In genomic region chr18:28080876-28081300, GRCh38 we compare ENCODE assay signal across 19 cellular contexts.
DNase-seq lines count a peak whose midpoint lies in the region; ATAC-seq and TF ChIP-seq lines count a peak whose summit lies in the region.
"Had no signal": no experiment of that assay in that cellular context is flagged by ENCODE, and none has a peak within 500 bp of the region (broad histone marks: within the 10 kb centered on the region; RNA-seq: fewer than 3 reads in every experiment).

No MANE protein-coding gene starts in this region.

- H3K27me3 Mint-ChIP-seq in CD8-positive, alpha-beta memory T cell: peaks cover 0 to 2% of the 10 kb centered on the region in 2 donors

- peaks cover 0 to 16% (median 3%) of the 10 kb centered on the region in 5 donors for H3K9me3 Mint-ChIP-seq in CD8-positive, alpha-beta memory T cell

- H3K4me1 ChIP-seq in SK-N-SH (ENCODE audit: control insufficient read depth in 1 of 2, insufficient read depth in 2 of 2, low read depth in 1 of 2, low read length in 1 of 2): peaks cover 0 to 22% of the 10 kb centered on the region in 2 experiments
- H3K4me1 ChIP-seq in CD8-positive, alpha-beta memory T cell (ENCODE audit: insufficient read depth, low read length): no peaks in the 10 kb centered on the region

- TF ChIP-seq EP300 in SK-N-SH (IDR thresholded peaks at IDR 0.05; ENCODE audit: borderline replicate concordance in 1 of 2, low read depth in 1 of 2, low read length in 1 of 2): no peak

- WGBS in SK-N-SH (ENCODE audit: low lambda C conversion rate): 89% methylated on average over 1 of the region's 1 CpG

- no peaks in the 10 kb centered on the region for H3K9me2 ChIP-seq in SK-N-SH

- H3K36me3 ChIP-seq in SK-N-SH (replicated peaks in 1 of 2; ENCODE audit: control insufficient read depth in 1 of 2, insufficient read depth in 2 of 2, low read length in 1 of 2): peaks cover 0 to 9% of the 10 kb centered on the region in 2 experiments
- H3K36me3 ChIP-seq in CD8-positive, alpha-beta memory T cell (ENCODE audit: insufficient read depth, low read length): no peaks in the 10 kb centered on the region
- H3K36me3 ChIP-seq: neutrophil, thoracic aorta had no signal

- peaks cover 28% of the 10 kb centered on the region for H4K20me1 ChIP-seq in SK-N-SH (ENCODE audit: insufficient read depth)

- POLR2A ChIA-PET in SK-N-SH (lab: Yijun Ruan, JAX): no interaction called here
- POLR2A ChIA-PET in CD8-positive, alpha-beta memory T cell (lab: Charles Lee): no interaction called here

- H3K4me2 ChIP-seq in SK-N-SH: no peak overlapping the region

- H3K36me3 Mint-ChIP-seq in CD8-positive, alpha-beta memory T cell: no peaks in the 10 kb centered on the region

- no peak overlapping the region for H3K4me3 Mint-ChIP-seq in CD8-positive, alpha-beta memory T cell

- peaks cover 100% of the 10 kb centered on the region for H3K79me2 ChIP-seq in SK-N-SH (ENCODE audit: insufficient read depth)

- no peak overlapping the region for H2AFZ ChIP-seq in SK-N-SH (ENCODE audit: low read depth)

- H3K27ac ChIP-seq in SK-N-SH (ENCODE audit: low read depth in 2 of 2, low read length in 1 of 2): no peak overlapping the region
- no peak overlapping the region for H3K27ac ChIP-seq in CD8-positive, alpha-beta memory T cell (ENCODE audit: low read depth, low read length)
- H3K27ac ChIP-seq: neutrophil, thoracic aorta had no signal

- H3F3A ChIP-seq in SK-N-SH (replicated peaks; ENCODE audit: insufficient read depth): peaks cover 24% of the 10 kb centered on the region

- H3K27me3 ChIP-seq in SK-N-SH (ENCODE audit: insufficient read depth): no peaks in the 10 kb centered on the region
- no peaks in the 10 kb centered on the region for H3K27me3 ChIP-seq in CD8-positive, alpha-beta memory T cell (ENCODE audit: insufficient read depth, low read length, poor library complexity, severe bottlenecking)
- H3K27me3 ChIP-seq: neutrophil had no signal

- CTCF ChIA-PET in SK-N-SH (lab: Yijun Ruan, JAX): interaction anchor here (0.7 to 1.7 kb wide), 4 partner anchors 13 to 848 kb away, joined by 3 to 6 read pairs (median 3); no protein-coding TSS in a partner anchor
- CTCF ChIA-PET in CD8-positive, alpha-beta memory T cell (lab: Charles Lee): no interaction called here

- no peak overlapping the region for H3K9ac ChIP-seq in SK-N-SH

- H3K4me1 Mint-ChIP-seq in CD8-positive, alpha-beta memory T cell: no peaks in the 10 kb centered on the region

- TF ChIP-seq RAD21 in SK-N-SH (IDR thresholded peaks at IDR 0.05; ENCODE audit: low read length): no peak

- no peaks in the 10 kb centered on the region for H3K9me3 ChIP-seq in SK-N-SH
- H3K9me3 ChIP-seq in CD8-positive, alpha-beta memory T cell (ENCODE audit: low read length): no peaks in the 10 kb centered on the region
- H3K9me3 ChIP-seq: mucosa of descending colon, neutrophil, thoracic aorta had no signal

- H3K27ac Mint-ChIP-seq in CD8-positive, alpha-beta memory T cell: no peak overlapping the region

- ATAC-seq in SK-N-SH treated with all-trans-retinoic acid at 6 μM for 48 hours (peak; percentile 13), GM21529 (IDR thresholded peaks at IDR 0.05; ENCODE audit: unreplicated experiment) (no peak)
- ATAC-seq: left colon, mucosa of descending colon had no signal

- DNase-seq in SK-N-SH (no peak), fibroblast of villous mesenchyme (ENCODE audit: low read depth) (peak; percentile 34), renal cortical epithelial cell (ENCODE audit: low read depth) (peak; percentile 78), NCI-H345 treated with DMSO at 0.1 percent for 48 hours (lab: John Stamatoyannopoulos, UW; ENCODE audit: unreplicated experiment) (no peak)
- peak; percentile 1 for DNase-seq in Jurkat, Clone E6-1 (ENCODE audit: low read depth, low spot score)
- DNase-seq in CD8-positive, alpha-beta memory T cell: no peak
- DNase-seq: 8988T; activated CD4-positive, alpha-beta T cell treated with anti-CD3 and anti-CD28 coated beads for 4 hours; hypothalamus; left colon; mucosa of descending colon; NCI-H1417 treated with DMSO at 0.1 percent for 48 hours; NCI-H2171 treated with DMSO at 0.1 percent for 48 hours; NCI-H748 treated with DMSO at 0.1 percent for 48 hours; retina had no signal

- H3K4me3 ChIP-seq in SK-N-SH (ENCODE audit: low read depth in 2 of 2, low read length in 1 of 2) (no peak overlapping the region), fibroblast of villous mesenchyme (ENCODE audit: low read depth, low read length) (no peak overlapping the region)
- H3K4me3 ChIP-seq in Jurkat, Clone E6-1 (ENCODE audit: low read length): no peak overlapping the region
- H3K4me3 ChIP-seq in CD8-positive, alpha-beta memory T cell (ENCODE audit: low read length): no peak overlapping the region
- H3K4me3 ChIP-seq: mucosa of descending colon, thoracic aorta had no signal

- no peak for TF ChIP-seq CTCF in SK-N-SH (IDR thresholded peaks at IDR 0.05)
- no peak for TF ChIP-seq CTCF in fibroblast of villous mesenchyme (IDR thresholded peaks at IDR 0.05; ENCODE audit: insufficient read depth, low read depth, low read length)

TF ChIP-seq in SK-N-SH treated with all-trans-retinoic acid at 6 μM for 48 hours, 23 proteins besides CTCF, POLR2A, EP300 and RAD21 (continues in another document):
- TF ChIP-seq CSDC2 (CRISPR knock-in tag; IDR thresholded peaks at IDR 0.05) (no peak), CREB5 (CRISPR knock-in tag; IDR thresholded peaks at IDR 0.05; ENCODE audit: low read depth) (no peak), TSHZ2 (CRISPR knock-in tag; IDR thresholded peaks at IDR 0.05) (no peak)

TF ChIP-seq in SK-N-SH, 30 proteins besides CTCF, POLR2A, EP300 and RAD21:
- TF ChIP-seq SIN3A (IDR thresholded peaks at IDR 0.05; ENCODE audit: borderline replicate concordance, low read depth, low read length): no peak
- TF ChIP-seq RFX5 (IDR thresholded peaks at IDR 0.05; ENCODE audit: low read length): no peak
- TF ChIP-seq MEF2A (IDR thresholded peaks at IDR 0.05; ENCODE audit: borderline replicate concordance, low read depth): no peak
- TF ChIP-seq FOXJ3 (CRISPR knock-in tag; IDR thresholded peaks at IDR 0.05): no peak
- no peak for TF ChIP-seq NRF1 (IDR thresholded peaks at IDR 0.05; ENCODE audit: low read depth, low read length)
- no peak for TF ChIP-seq GABPA (IDR thresholded peaks at IDR 0.05; ENCODE audit: low read depth)
- TF ChIP-seq TCF12 (IDR thresholded peaks at IDR 0.05): no peak

Comparison
In these comparisons a context has a peak if more than half of its experiments do, and no peak if none do; other contexts are left out.
1. DNase-seq: peak in Jurkat, Clone E6-1 (single experiment), fibroblast of villous mesenchyme (single experiment) and renal cortical epithelial cell (single experiment); none in SK-N-SH (single experiment), NCI-H345 treated with DMSO at 0.1 percent for 48 hours (single experiment) and CD8-positive, alpha-beta memory T cell (0 of 5).